In genomic region chr2:170535552-170535951, GRCh38 we compare ENCODE assay signal across 34 cellular contexts.
"Had no signal": no experiment of that assay in that cellular context is flagged by ENCODE, and none has a peak within 500 bp of the region (broad histone marks: within the 10 kb centered on the region; RNA-seq: fewer than 3 reads in every experiment).

No MANE protein-coding gene starts in this region.

- H3K36me3 ChIP-seq: ascending aorta, cardiac muscle cell had no signal

- H3K27me3 Mint-ChIP-seq: activated B cell treated with CpG ODN at 0.5 μM for 24 hours; activated naive CD4-positive, alpha-beta T cell treated with anti-CD3 and anti-CD28 coated beads, Interleukin-2, amount 50 U/mL, for 24 hours; activated naive CD8-positive, alpha-beta T cell treated with anti-CD3 and anti-CD28 coated beads, Interleukin-2, amount 50 U/mL, for 24 hours; central memory CD8-positive, alpha-beta T cell had no signal

- H3K4me3 ChIP-seq: ascending aorta, cardiac muscle cell had no signal

- H3K27ac ChIP-seq: ascending aorta, cardiac muscle cell, VCaP had no signal

- ATAC-seq: activated CD8-positive, alpha-beta memory T cell treated with anti-CD3 and anti-CD28 coated beads, Interleukin-2, amount 10 ng/mL, durations not matched to agents 7 days and 5 days; activated CD8-positive, alpha-beta T cell treated with anti-CD3 and anti-CD28 coated beads, Interleukin-2, amount 10 ng/mL, durations not matched to agents 7 days and 5 days; activated naive CD8-positive, alpha-beta T cell treated with anti-CD3 and anti-CD28 coated beads, Interleukin-2, amount 50 U/mL, for 24 hours had no signal

- H3K27ac Mint-ChIP-seq: activated B cell treated with CpG ODN at 0.5 μM for 24 hours; activated CD4-positive, alpha-beta memory T cell treated with anti-CD3 and anti-CD28 coated beads, Interleukin-2, amount 10 ng/mL, durations not matched to agents 7 days and 5 days; activated CD4-positive, alpha-beta T cell treated with anti-CD3 and anti-CD28 coated beads, Interleukin-2, amount 10 ng/mL, durations not matched to agents 7 days and 5 days; activated CD8-positive, alpha-beta memory T cell treated with anti-CD3 and anti-CD28 coated beads, Interleukin-2, amount 10 ng/mL, durations not matched to agents 7 days and 5 days; activated CD8-positive, alpha-beta T cell treated with anti-CD3 and anti-CD28 coated beads, Interleukin-2, amount 10 ng/mL, durations not matched to agents 7 days and 5 days; activated naive CD4-positive, alpha-beta T cell treated with anti-CD3 and anti-CD28 coated beads, Interleukin-2, amount 10 ng/mL, durations not matched to agents 7 days and 5 days; activated naive CD4-positive, alpha-beta T cell treated with anti-CD3 and anti-CD28 coated beads, Interleukin-2, amount 50 U/mL, for 24 hours; activated naive CD8-positive, alpha-beta T cell; activated naive CD8-positive, alpha-beta T cell treated with anti-CD3 and anti-CD28 coated beads, Interleukin-2, amount 10 ng/mL, durations not matched to agents 7 days and 5 days; activated naive CD8-positive, alpha-beta T cell treated with anti-CD3 and anti-CD28 coated beads, Interleukin-2, amount 50 U/mL, for 24 hours; activated T-cell treated with anti-CD3 and anti-CD28 coated beads, Interleukin-2, amount 50 U/mL, for 24 hours; activated T-helper 2 cell treated with anti-CD3 and anti-CD28 coated beads, Interferon-gamma antibody, Interleukin-2, Interleukin-4, amounts not matched to agents 10 μg/mL and 5 μg/mL and 100 μg/mL, durations not matched to agents 14 hours and 24 hours and 36 hours; brain; T-helper 1 cell treated with Interleukin-12 subunit alpha and Interleukin-12 subunit beta and Interleukin-4 antibody, amounts not matched to agents 30 μg/mL and 1 μg/mL, for 36 hours; T-helper 2 cell treated with Interferon-gamma antibody and Interleukin-4, amounts not matched to agents 5 μg/mL and 100 μg/mL, for 36 hours had no signal

- H3K36me3 Mint-ChIP-seq: activated CD8-positive, alpha-beta memory T cell treated with anti-CD3 and anti-CD28 coated beads, Interleukin-2, amount 10 ng/mL, durations not matched to agents 7 days and 5 days; activated naive CD4-positive, alpha-beta T cell treated with anti-CD3 and anti-CD28 coated beads, Interleukin-2, amount 10 ng/mL, durations not matched to agents 7 days and 5 days; activated naive CD4-positive, alpha-beta T cell treated with anti-CD3 and anti-CD28 coated beads, Interleukin-2, amount 50 U/mL, for 24 hours; activated naive CD8-positive, alpha-beta T cell; activated naive CD8-positive, alpha-beta T cell treated with anti-CD3 and anti-CD28 coated beads, Interleukin-2, amount 10 ng/mL, durations not matched to agents 7 days and 5 days; brain had no signal

- H3K9me3 Mint-ChIP-seq: activated B cell treated with CpG ODN at 0.5 μM for 24 hours; activated CD4-positive, alpha-beta memory T cell treated with anti-CD3 and anti-CD28 coated beads, Interleukin-2, amount 10 ng/mL, durations not matched to agents 7 days and 5 days; activated CD4-positive, alpha-beta T cell treated with anti-CD3 and anti-CD28 coated beads, Interleukin-2, amount 10 ng/mL, durations not matched to agents 7 days and 5 days; activated naive CD4-positive, alpha-beta T cell treated with anti-CD3 and anti-CD28 coated beads, Interleukin-2, amount 10 ng/mL, durations not matched to agents 7 days and 5 days; activated naive CD4-positive, alpha-beta T cell treated with anti-CD3 and anti-CD28 coated beads, Interleukin-2, amount 50 U/mL, for 24 hours; activated naive CD8-positive, alpha-beta T cell treated with anti-CD3 and anti-CD28 coated beads, Interleukin-2, amount 10 ng/mL, durations not matched to agents 7 days and 5 days; activated naive CD8-positive, alpha-beta T cell treated with anti-CD3 and anti-CD28 coated beads, Interleukin-2, amount 50 U/mL, for 24 hours; activated T-cell treated with anti-CD3 and anti-CD28 coated beads, Interleukin-2, amount 50 U/mL, for 24 hours; activated T-helper 2 cell treated with anti-CD3 and anti-CD28 coated beads, Interferon-gamma antibody, Interleukin-2, Interleukin-4, amounts not matched to agents 10 μg/mL and 5 μg/mL and 100 μg/mL, durations not matched to agents 14 hours and 24 hours and 36 hours; brain; central memory CD8-positive, alpha-beta T cell; T-helper 1 cell treated with Interleukin-12 subunit alpha and Interleukin-12 subunit beta and Interleukin-4 antibody, amounts not matched to agents 30 μg/mL and 1 μg/mL, for 36 hours; T-helper 2 cell treated with Interferon-gamma antibody and Interleukin-4, amounts not matched to agents 5 μg/mL and 100 μg/mL, for 36 hours had no signal

- H3K4me1 Mint-ChIP-seq: activated B cell treated with CpG ODN at 0.5 μM for 24 hours; activated CD4-positive, alpha-beta memory T cell treated with anti-CD3 and anti-CD28 coated beads, Interleukin-2, amount 10 ng/mL, durations not matched to agents 7 days and 5 days; activated CD4-positive, alpha-beta T cell treated with anti-CD3 and anti-CD28 coated beads, Interleukin-2, amount 10 ng/mL, durations not matched to agents 7 days and 5 days; activated CD8-positive, alpha-beta memory T cell treated with anti-CD3 and anti-CD28 coated beads, Interleukin-2, amount 10 ng/mL, durations not matched to agents 7 days and 5 days; activated naive CD4-positive, alpha-beta T cell treated with anti-CD3 and anti-CD28 coated beads, Interleukin-2, amount 10 ng/mL, durations not matched to agents 7 days and 5 days; activated naive CD4-positive, alpha-beta T cell treated with anti-CD3 and anti-CD28 coated beads, Interleukin-2, amount 50 U/mL, for 24 hours; activated naive CD8-positive, alpha-beta T cell treated with anti-CD3 and anti-CD28 coated beads, Interleukin-2, amount 50 U/mL, for 24 hours; central memory CD8-positive, alpha-beta T cell had no signal

- H3K27me3 ChIP-seq: ascending aorta, cardiac muscle cell had no signal

- DNase-seq: activated B cell treated with CpG ODN at 0.5 μM for 24 hours; activated CD4-positive, alpha-beta memory T cell treated with anti-CD3 and anti-CD28 coated beads, Interleukin-2, amount 10 ng/mL, durations not matched to agents 7 days and 5 days; activated CD4-positive, alpha-beta T cell treated with anti-CD3 and anti-CD28 coated beads for 4 hours; activated CD4-positive, alpha-beta T cell treated with anti-CD3 and anti-CD28 coated beads, Interleukin-2, amount 10 ng/mL, durations not matched to agents 7 days and 5 days; activated CD4-positive, alpha-beta T cell treated with anti-CD3 and anti-CD28 coated beads, Interleukin-2, amount 50 U/mL, for 48 hours; activated CD4-positive, CD25-positive, alpha-beta regulatory T cell treated with anti-CD3 and anti-CD28 coated beads, Interleukin-2, amount 50 U/mL, for 72 hours; activated CD8-positive, alpha-beta memory T cell treated with anti-CD3 and anti-CD28 coated beads for 24 hours; activated CD8-positive, alpha-beta memory T cell treated with anti-CD3 and anti-CD28 coated beads, Interleukin-2, amount 10 ng/mL, durations not matched to agents 7 days and 5 days; activated CD8-positive, alpha-beta memory T cell treated with anti-CD3 and anti-CD28 coated beads, Interleukin-2, amount 50 U/mL, for 48 hours; activated CD8-positive, alpha-beta T cell treated with anti-CD3 and anti-CD28 coated beads, Interleukin-2, amount 10 ng/mL, durations not matched to agents 7 days and 5 days; activated effector memory CD4-positive, alpha-beta T cell treated with Interleukin-2 at 50 U/mL for 16 hours; activated gamma-delta T cell; activated naive CD4-positive, alpha-beta T cell treated with anti-CD3 and anti-CD28 coated beads, Interleukin-2, amount 10 ng/mL, durations not matched to agents 7 days and 5 days; activated naive CD4-positive, alpha-beta T cell treated with Interleukin-2 at 50 U/mL for 16 hours; activated naive CD8-positive, alpha-beta T cell treated with anti-CD3 and anti-CD28 coated beads, Interleukin-2, amount 10 ng/mL, durations not matched to agents 7 days and 5 days; activated naive CD8-positive, alpha-beta T cell treated with anti-CD3 and anti-CD28 coated beads, Interleukin-2, amount 50 U/mL, for 24 hours; activated T-cell treated with anti-CD3 and anti-CD28 coated beads, Interleukin-2, amount 50 U/mL, for 24 hours; activated T-cell treated with anti-CD3 and anti-CD28 coated beads, Interleukin-2, amount 50 U/mL, for 48 hours; amygdala; anterior cingulate cortex; caudate nucleus; T-helper 1 cell; T-helper 2 cell; T-helper 9 cell had no signal

- H3K9me3 ChIP-seq: ascending aorta had no signal

- H3K4me3 Mint-ChIP-seq: activated B cell treated with CpG ODN at 0.5 μM for 24 hours; activated CD4-positive, alpha-beta memory T cell treated with anti-CD3 and anti-CD28 coated beads, Interleukin-2, amount 10 ng/mL, durations not matched to agents 7 days and 5 days; activated CD4-positive, alpha-beta T cell treated with anti-CD3 and anti-CD28 coated beads, Interleukin-2, amount 10 ng/mL, durations not matched to agents 7 days and 5 days; activated CD8-positive, alpha-beta memory T cell treated with anti-CD3 and anti-CD28 coated beads, Interleukin-2, amount 10 ng/mL, durations not matched to agents 7 days and 5 days; activated CD8-positive, alpha-beta T cell treated with anti-CD3 and anti-CD28 coated beads, Interleukin-2, amount 10 ng/mL, durations not matched to agents 7 days and 5 days; activated naive CD4-positive, alpha-beta T cell treated with anti-CD3 and anti-CD28 coated beads, Interleukin-2, amount 10 ng/mL, durations not matched to agents 7 days and 5 days; activated naive CD4-positive, alpha-beta T cell treated with anti-CD3 and anti-CD28 coated beads, Interleukin-2, amount 50 U/mL, for 24 hours; activated naive CD8-positive, alpha-beta T cell; activated naive CD8-positive, alpha-beta T cell treated with anti-CD3 and anti-CD28 coated beads, Interleukin-2, amount 10 ng/mL, durations not matched to agents 7 days and 5 days; activated naive CD8-positive, alpha-beta T cell treated with anti-CD3 and anti-CD28 coated beads, Interleukin-2, amount 50 U/mL, for 24 hours; activated T-cell treated with anti-CD3 and anti-CD28 coated beads, Interleukin-2, amount 50 U/mL, for 24 hours; brain; central memory CD8-positive, alpha-beta T cell; T-helper 1 cell treated with Interleukin-12 subunit alpha and Interleukin-12 subunit beta and Interleukin-4 antibody, amounts not matched to agents 30 μg/mL and 1 μg/mL, for 36 hours; T-helper 2 cell treated with Interferon-gamma antibody and Interleukin-4, amounts not matched to agents 5 μg/mL and 100 μg/mL, for 36 hours had no signal
